13 cellular contexts compared by ENCODE assay signal in the genomic region with DNA sequence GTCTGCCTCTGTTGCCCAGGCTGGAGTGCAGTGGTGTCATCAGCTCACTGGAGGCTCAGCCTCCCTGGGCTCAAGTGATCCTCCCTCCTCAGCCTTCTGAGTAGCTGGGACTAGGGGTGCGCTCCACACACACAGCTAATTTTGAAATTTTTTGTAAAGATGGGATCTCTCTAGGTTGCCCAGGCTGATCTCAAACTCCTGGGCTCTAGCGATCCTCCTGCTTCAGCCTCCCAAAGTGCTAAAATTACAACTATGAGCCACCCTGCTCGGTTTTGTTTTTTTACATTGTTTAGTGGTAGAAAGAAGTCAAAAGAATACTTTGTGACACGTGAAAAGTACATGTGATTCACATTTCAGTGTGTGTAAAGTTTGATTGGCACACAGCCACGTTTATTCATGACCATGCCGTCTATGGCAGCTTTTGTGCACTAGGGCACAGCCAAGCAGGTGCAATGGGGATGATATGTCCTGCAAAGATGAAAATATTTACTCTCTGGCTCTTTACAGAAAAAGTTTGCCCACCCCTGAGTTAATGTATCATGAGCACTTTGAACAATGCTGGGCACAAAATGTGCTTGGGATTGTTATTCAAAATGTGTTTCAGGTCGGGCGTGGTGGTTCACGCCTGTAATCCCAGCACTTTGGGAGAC. TPM values are rescaled to one million over a fixed set of nuclear protein-coding genes. Genes with fewer than 3 reads are reported as not detected.
A peak's percentile ranks its signal among the peaks of the same experiment; 100 is the strongest.
DNase-seq lines count a peak whose midpoint lies in the region; ATAC-seq and TF ChIP-seq lines count a peak whose summit lies in the region.
"Had no signal": no experiment of that assay in that cellular context is flagged by ENCODE, and none has a peak within 500 bp of the region (broad histone marks: within the 10 kb centered on the region; RNA-seq: fewer than 3 reads in every experiment).

No MANE protein-coding gene starts in this region.

- DNase-seq in COR-L47 (lab: John Stamatoyannopoulos, UW) (peak; percentile 62), NCI-H2196 treated with DMSO at 0.1 percent for 48 hours (lab: John Stamatoyannopoulos, UW; ENCODE audit: unreplicated experiment) (peak; percentile 63), dermis microvascular lymphatic vessel endothelial cell (ENCODE audit: low read depth in 2 of 2) (peak; percentile 80 to 83), mucosa of descending colon (peak in 1 of 3 donors; percentile 84), NCI-H1417 treated with DMSO at 0.1 percent for 48 hours (lab: John Stamatoyannopoulos, UW) (no peak), activated gamma-delta T cell treated with Interleukin-2 at 50 U/mL for 16 hours (no peak)
- no peak for DNase-seq in CD4-positive, alpha-beta memory T cell
- no peak for DNase-seq in stimulated activated CD4-positive, alpha-beta T cell treated with anti-CD3 and anti-CD28 coated beads, Interleukin-4, amount 100 ng/mL, for 1 hour
- DNase-seq: activated naive CD8-positive, alpha-beta T cell treated with anti-CD3 and anti-CD28 coated beads for 36 hours; occipital lobe had no signal

- peaks cover 0 to 1% of the 10 kb centered on the region in 2 donors for H3K27me3 Mint-ChIP-seq in CD4-positive, alpha-beta memory T cell
- H3K27me3 Mint-ChIP-seq: activated naive CD8-positive, alpha-beta T cell treated with anti-CD3 and anti-CD28 coated beads for 36 hours had no signal

- H3K27ac Mint-ChIP-seq in CD4-positive, alpha-beta memory T cell: no peak overlapping the region
- H3K27ac Mint-ChIP-seq: activated naive CD8-positive, alpha-beta T cell treated with anti-CD3 and anti-CD28 coated beads for 36 hours; T-helper 1 cell treated with Interleukin-12 subunit alpha and Interleukin-12 subunit beta and Interleukin-4 antibody, amounts not matched to agents 30 μg/mL and 1 μg/mL, for 36 hours had no signal

- peaks cover 0 to 5% (median 0%) of the 10 kb centered on the region in 8 donors for H3K9me3 Mint-ChIP-seq in CD4-positive, alpha-beta memory T cell
- H3K9me3 Mint-ChIP-seq: activated naive CD8-positive, alpha-beta T cell treated with anti-CD3 and anti-CD28 coated beads for 36 hours; T-helper 1 cell treated with Interleukin-12 subunit alpha and Interleukin-12 subunit beta and Interleukin-4 antibody, amounts not matched to agents 30 μg/mL and 1 μg/mL, for 36 hours had no signal

- H3K9me3 ChIP-seq in mucosa of descending colon: no peaks in the 10 kb centered on the region
- H3K9me3 ChIP-seq in CD4-positive, alpha-beta memory T cell (ENCODE audit: control insufficient read depth in 1 of 2, low read length in 2 of 2): no peaks in the 10 kb centered on the region
- H3K9me3 ChIP-seq: HAP-1, Peyer's patch had no signal

- H3K27me3 ChIP-seq in CD4-positive, alpha-beta memory T cell (ENCODE audit: insufficient read depth, low read length): no peaks in the 10 kb centered on the region
- H3K27me3 ChIP-seq: Peyer's patch had no signal

- peaks cover 0 to 1% (median 0%) of the 10 kb centered on the region in 4 donors for H3K4me1 Mint-ChIP-seq in CD4-positive, alpha-beta memory T cell
- H3K4me1 Mint-ChIP-seq: activated naive CD8-positive, alpha-beta T cell treated with anti-CD3 and anti-CD28 coated beads for 36 hours had no signal

- H3K4me3 Mint-ChIP-seq in CD4-positive, alpha-beta memory T cell: no peak overlapping the region
- H3K4me3 Mint-ChIP-seq: activated naive CD8-positive, alpha-beta T cell treated with anti-CD3 and anti-CD28 coated beads for 36 hours; T-helper 1 cell treated with Interleukin-12 subunit alpha and Interleukin-12 subunit beta and Interleukin-4 antibody, amounts not matched to agents 30 μg/mL and 1 μg/mL, for 36 hours had no signal

- ATAC-seq in mucosa of descending colon: peak; percentile 82

- TF ChIP-seq CTCF in mucosa of descending colon (IDR thresholded peaks at IDR 0.05): no peak

- intact Hi-C loops in mucosa of descending colon (cut with DNase I, micrococcal nuclease): no loop called here
- intact Hi-C loops in CD4-positive, alpha-beta memory T cell (cut with micrococcal nuclease): no loop called here

- no peak overlapping the region for H3K27ac ChIP-seq in CD4-positive, alpha-beta memory T cell (ENCODE audit: low read depth, low read length)

- CTCF ChIA-PET in CD4-positive, alpha-beta memory T cell (lab: Charles Lee; ENCODE audit: partially characterized antibody): no interaction called here

- peaks cover 12% of the 10 kb centered on the region for H3K4me1 ChIP-seq in mucosa of descending colon (ENCODE audit: low read depth)
- H3K4me1 ChIP-seq in CD4-positive, alpha-beta memory T cell (ENCODE audit: insufficient read depth, low read length): no peaks in the 10 kb centered on the region
- H3K4me1 ChIP-seq: HAP-1 had no signal

- H3K36me3 ChIP-seq in mucosa of descending colon (ENCODE audit: low read depth): no peaks in the 10 kb centered on the region
- H3K36me3 ChIP-seq in CD4-positive, alpha-beta memory T cell (ENCODE audit: insufficient read depth, low read length): no peaks in the 10 kb centered on the region
- H3K36me3 ChIP-seq: HAP-1, Peyer's patch had no signal

- H3K4me3 ChIP-seq in mucosa of descending colon: no peak overlapping the region
- H3K4me3 ChIP-seq in CD4-positive, alpha-beta memory T cell (ENCODE audit: low read length in 2 of 2): no peak overlapping the region
- H3K4me3 ChIP-seq: HAP-1, Peyer's patch had no signal

- H3K36me3 Mint-ChIP-seq in CD4-positive, alpha-beta memory T cell: no peaks in the 10 kb centered on the region
- H3K36me3 Mint-ChIP-seq: activated naive CD8-positive, alpha-beta T cell treated with anti-CD3 and anti-CD28 coated beads for 36 hours had no signal

- POLR2A ChIA-PET in CD4-positive, alpha-beta memory T cell (lab: Charles Lee; ENCODE audit: partially characterized antibody): no interaction called here

RNA-seq across cellular contexts. Expression of gene NFIC, which starts 16.2 kb away (rescaled TPM):
- 11.9 and 18.2 TPM in 2 replicates for total RNA-seq in dermis microvascular lymphatic vessel endothelial cell
- total RNA-seq in mucosa of descending colon: 100 to 1,000 TPM in 1 of 3 donors, 10 to 100 TPM in 2; 38.4 to 210 (median 79.3) TPM
- 10 to 100 TPM; 30.3 to 30.9 TPM for total RNA-seq in CD4-positive, alpha-beta memory T cell
- polyA plus RNA-seq in CD4-positive, alpha-beta memory T cell: 10 to 100 TPM in 1 of 2 donors, 1 to 10 TPM in 1; 1.9 to 18.9 TPM

Comparison
In these comparisons a context has a peak if more than half of its experiments do, and no peak if none do; other contexts are left out.
1. DNase-seq: peak in COR-L47 (single experiment), NCI-H2196 treated with DMSO at 0.1 percent for 48 hours (single experiment) and dermis microvascular lymphatic vessel endothelial cell (2 of 2); none in NCI-H1417 treated with DMSO at 0.1 percent for 48 hours (single experiment), activated gamma-delta T cell treated with Interleukin-2 at 50 U/mL for 16 hours (single experiment), CD4-positive, alpha-beta memory T cell (0 of 5) and stimulated activated CD4-positive, alpha-beta T cell treated with anti-CD3 and anti-CD28 coated beads, Interleukin-4, amount 100 ng/mL, for 1 hour (single experiment).